In the genomic region with DNA sequence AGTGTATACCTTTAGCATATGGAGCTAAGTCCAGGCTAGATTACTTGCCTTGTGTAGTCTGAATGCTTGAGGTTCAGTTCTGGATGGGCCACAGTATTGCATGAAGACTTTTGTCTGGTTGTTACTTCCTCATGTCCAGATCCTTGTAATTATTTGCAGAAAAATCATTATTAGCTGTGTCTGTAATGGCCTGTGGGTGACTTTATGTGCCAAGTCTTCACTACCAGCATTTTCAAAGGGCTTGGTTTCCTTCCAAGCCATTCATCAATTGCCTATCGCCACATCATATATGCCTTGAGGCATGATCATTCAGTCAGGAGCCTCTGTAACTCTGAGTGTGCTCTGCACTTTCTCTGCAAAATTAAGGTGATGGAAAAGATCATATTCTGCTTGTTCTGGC, we compare ENCODE assay signal across 28 cellular contexts.
"Had no signal": no experiment of that assay in that cellular context is flagged by ENCODE, and none has a peak within 500 bp of the region (broad histone marks: within the 10 kb centered on the region; RNA-seq: fewer than 3 reads in every experiment).

No MANE protein-coding gene starts in this region.

- ATAC-seq: left colon; left lung; lower lobe of right lung; naive thymus-derived CD4-positive, alpha-beta T cell; natural killer cell treated with Interleukin-12 subunit alpha and Interleukin-12 subunit beta and Interleukin-15 and Interleukin-18, amount 100 ng/mL, for 72 hours; right cardiac atrium; sciatic nerve; stimulated activated effector memory CD8-positive, alpha-beta T cell treated with anti-CD3 and anti-CD28 coated beads, Interleukin-12 subunit alpha, Interleukin-12 subunit beta, amount 100 ng/mL, for 72 hours; upper lobe of right lung had no signal

- H3K27me3 ChIP-seq: left lung, ovary, suprapubic skin, tibial artery, upper lobe of right lung had no signal

- H3K27ac ChIP-seq: left lung, lower lobe of right lung, ovary, prostate gland, skin epidermis, suprapubic skin, thoracic aorta, tibial artery, upper lobe of right lung had no signal

- H3K4me1 ChIP-seq: left lung, lower lobe of right lung, prostate gland, suprapubic skin, upper lobe of right lung had no signal

- DNase-seq: hippocampal formation; immature natural killer cell; kidney; left colon; left lung; lower lobe of right lung; mammary epithelial cell; mesenchymal stem cell; naive thymus-derived CD4-positive, alpha-beta T cell; ovary; posterior cingulate gyrus; retina; right cardiac atrium; stimulated activated CD4-positive, alpha-beta T cell treated with anti-CD3 and anti-CD28 coated beads, Interleukin-12 subunit alpha, Interleukin-12 subunit beta, amount 100 ng/mL, for 4 hours; stimulated activated CD4-positive, alpha-beta T cell treated with anti-CD3 and anti-CD28 coated beads, Interleukin-15, amount 100 ng/mL, for 24 hours; stimulated activated CD4-positive, alpha-beta T cell treated with anti-CD3 and anti-CD28 coated beads, Interleukin-2, amount 100 ng/mL, for 24 hours; stimulated activated CD4-positive, alpha-beta T cell treated with anti-CD3 and anti-CD28 coated beads, Interleukin-4, amount 100 ng/mL, for 1 hour; stimulated activated naive CD4-positive, alpha-beta T cell; tibial artery; trophoblast cell; upper lobe of right lung had no signal

- H3K36me3 ChIP-seq: left lung, lower lobe of right lung, ovary, prostate gland, suprapubic skin, thoracic aorta, tibial artery, upper lobe of right lung had no signal

- H3K9me3 ChIP-seq: left lung, lower lobe of right lung, ovary, prostate gland, suprapubic skin, thoracic aorta, tibial artery, upper lobe of right lung had no signal

- H3K4me3 ChIP-seq: left lung, lower lobe of right lung, ovary, prostate gland, skin epidermis, suprapubic skin, thoracic aorta, tibial artery, upper lobe of right lung had no signal
